Comparison of ENCODE assay signal across 8 cellular contexts in the genomic region with DNA sequence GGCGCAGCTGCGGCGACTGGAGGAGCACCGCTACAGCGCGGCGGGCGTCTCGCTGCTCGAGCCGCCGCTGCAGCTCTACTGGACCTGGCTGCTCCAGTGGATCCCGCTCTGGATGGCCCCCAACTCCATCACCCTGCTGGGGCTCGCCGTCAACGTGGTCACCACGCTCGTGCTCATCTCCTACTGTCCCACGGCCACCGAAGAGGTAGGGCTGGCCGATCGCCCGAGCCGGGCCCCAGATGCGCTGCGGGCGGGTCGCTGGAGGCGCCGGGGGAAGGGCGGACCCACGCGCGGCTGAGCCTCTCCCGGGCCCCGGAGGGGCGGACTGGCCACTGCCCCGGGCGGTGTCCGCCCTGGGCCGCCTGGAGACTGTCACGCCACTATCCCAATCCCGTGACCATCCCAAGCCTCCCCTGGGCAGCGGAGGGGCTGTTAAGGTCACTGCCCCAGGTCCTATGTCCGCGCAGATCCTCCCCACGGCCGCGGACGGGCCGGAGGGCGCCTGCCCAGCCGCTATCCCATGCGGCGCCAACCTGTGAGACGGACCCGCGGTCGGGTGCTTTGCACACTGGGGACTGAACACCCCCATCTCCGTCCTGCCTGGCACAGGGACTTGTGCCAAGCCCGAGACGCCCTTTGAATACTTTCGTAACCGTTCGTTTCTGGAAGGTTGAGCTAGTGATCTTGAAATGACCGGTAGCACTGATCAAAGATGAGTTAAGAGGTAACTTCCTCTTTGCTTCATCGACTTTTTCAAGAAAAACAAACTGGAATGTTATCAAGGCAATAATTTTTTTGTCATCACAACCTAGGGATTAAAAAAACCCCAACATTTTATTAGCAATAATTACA. TPM values are rescaled to one million over a fixed set of nuclear protein-coding genes. Genes with fewer than 3 reads are reported as not detected.
DNase-seq lines count a peak whose midpoint lies in the region; ATAC-seq and TF ChIP-seq lines count a peak whose summit lies in the region.

No MANE protein-coding gene starts in this region.

- H3K9ac ChIP-seq in smooth muscle cell (ENCODE audit: low read depth): peak overlapping the region; percentile 36

- H3K36me3 ChIP-seq in GM06990 (ENCODE audit: control insufficient read depth, insufficient read depth, low read length) (no peaks in the 10 kb centered on the region), smooth muscle cell (ENCODE audit: low read depth) (no peaks in the 10 kb centered on the region)

- peaks cover 8% of the 10 kb centered on the region for H3K79me2 ChIP-seq in smooth muscle cell (ENCODE audit: low read depth)

- H3K4me1 ChIP-seq in smooth muscle cell (ENCODE audit: low read depth): no peaks in the 10 kb centered on the region

- H3K27me3 ChIP-seq in GM06990 (replicated peaks; ENCODE audit: control insufficient read depth, insufficient read depth, low read length) (no peaks in the 10 kb centered on the region), HL-60 (ENCODE audit: insufficient read depth, poor library complexity, severe bottlenecking) (no peaks in the 10 kb centered on the region), smooth muscle cell (ENCODE audit: low read depth) (no peaks in the 10 kb centered on the region)

- H3K4me3 ChIP-seq in GM06990 (replicated peaks; ENCODE audit: low read depth, low read length) (peak overlapping the region; percentile 85), HL-60 (replicated peaks; ENCODE audit: insufficient read depth, low read length) (peak overlapping the region; percentile 85), smooth muscle cell (peak overlapping the region; percentile 96)

- H3K9me3 ChIP-seq in smooth muscle cell (replicated peaks; ENCODE audit: low read depth): no peaks in the 10 kb centered on the region

- no peaks in the 10 kb centered on the region for H3F3A ChIP-seq in smooth muscle cell (ENCODE audit: low read depth)

- H3K4me2 ChIP-seq in smooth muscle cell: peak overlapping the region; percentile 99

- peaks cover 30% of the 10 kb centered on the region for H4K20me1 ChIP-seq in smooth muscle cell (ENCODE audit: low read depth)

- WGBS in smooth muscle cell (ENCODE audit: low lambda C conversion rate): 3% methylated on average over 51 of the region's 67 CpGs

- ATAC-seq in GM21423 (IDR thresholded peaks at IDR 0.05; ENCODE audit: unreplicated experiment): peak; percentile 28

- TF ChIP-seq CTCF in GM06990 (IDR thresholded peaks at IDR 0.05; ENCODE audit: insufficient read depth, low read length, poor library complexity, severe bottlenecking) (no peak), HL-60 (IDR thresholded peaks at IDR 0.05; ENCODE audit: insufficient read depth, low read length) (no peak), smooth muscle cell (IDR thresholded peaks at IDR 0.05; ENCODE audit: borderline replicate concordance, insufficient read depth, poor library complexity, severe bottlenecking) (no peak)

- DNase-seq in GM06990 (ENCODE audit: extremely low read depth, insufficient read length) (peak; percentile 29), HL-60 (ENCODE audit: low read depth in 1 of 2, low spot score in 1 of 2) (peak; percentile 72 to 74), T-helper 1 cell (peak in 3 of 5 donors; percentile 11 to 33 (median 12)), kidney glomerular epithelial cell (lab: John Stamatoyannopoulos, UW) (peak; percentile 28), smooth muscle cell (lab: John Stamatoyannopoulos, UW; ENCODE audit: unreplicated experiment) (peak; percentile 44), globus pallidus (ENCODE audit: low spot score) (no peak)

- H2AFZ ChIP-seq in smooth muscle cell (ENCODE audit: low read depth): peak overlapping the region; percentile 97

- H3K27ac ChIP-seq in HL-60 (replicated peaks) (peak overlapping the region; percentile 88), cingulate gyrus (ENCODE audit: low read depth, low read length) (peak overlapping the region; percentile 92), smooth muscle cell (ENCODE audit: low read depth) (no peak overlapping the region)

RNA-seq across cellular contexts. Expression of gene CHPT1, which starts 0.7 kb away (rescaled TPM):
- 21.7 and 23.2 TPM in 2 replicates for total RNA-seq in smooth muscle cell
- 32.1 and 40.5 TPM in 2 replicates for polyA plus RNA-seq in smooth muscle cell

RNA-seq across cellular contexts. Expression of gene SYCP3, which starts 41.1 kb away (rescaled TPM):
- 0.27 and 3.6 TPM in 2 replicates for total RNA-seq in smooth muscle cell
- polyA plus RNA-seq in smooth muscle cell: 1.1 and 2.0 TPM in 2 replicates
